19 cellular contexts compared by ENCODE assay signal in genomic region chr12:70393787-70394519, GRCh38. TPM values are rescaled to one million over a fixed set of nuclear protein-coding genes. Genes with fewer than 3 reads are reported as not detected.
A peak's percentile ranks its signal among the peaks of the same experiment; 100 is the strongest.
DNase-seq lines count a peak whose midpoint lies in the region; TF ChIP-seq lines count a peak whose summit lies in the region.
"Had no signal": no experiment of that assay in that cellular context is flagged by ENCODE, and none has a peak within 500 bp of the region (broad histone marks: within the 10 kb centered on the region; RNA-seq: fewer than 3 reads in every experiment).

No MANE protein-coding gene starts in this region.

- H3K27me3 Mint-ChIP-seq in glutamatergic neuron (ENCODE audit: unreplicated experiment): no peaks in the 10 kb centered on the region
- no peaks in the 10 kb centered on the region for H3K27me3 Mint-ChIP-seq in activated T-cell treated with anti-CD3 and anti-CD28 coated beads, Interleukin-2, amount 50 U/mL, for 24 hours
- H3K27me3 Mint-ChIP-seq: activated CD4-positive, alpha-beta memory T cell treated with anti-CD3 and anti-CD28 coated beads, Interleukin-2, amount 10 ng/mL, durations not matched to agents 7 days and 5 days; dendritic cell treated with granulocyte-macrophage colony-stimulating factor and Interleukin-4, amounts not matched to agents 40 ng/mL and 50 ng/mL, for 4 days had no signal

- H3K27ac Mint-ChIP-seq in glutamatergic neuron (ENCODE audit: unreplicated experiment): no peak overlapping the region
- no peak overlapping the region for H3K27ac Mint-ChIP-seq in activated T-cell treated with anti-CD3 and anti-CD28 coated beads, Interleukin-2, amount 50 U/mL, for 24 hours
- H3K27ac Mint-ChIP-seq: activated CD4-positive, alpha-beta memory T cell treated with anti-CD3 and anti-CD28 coated beads, Interleukin-2, amount 10 ng/mL, durations not matched to agents 7 days and 5 days; activated T-helper 1 cell treated with anti-CD3 and anti-CD28 coated beads, Interleukin-12 subunit alpha, Interleukin-12 subunit beta, Interleukin-2, Interleukin-4 antibody, amounts not matched to agents 30 ng/mL and 10 ng/mL and 1 ng/mL, durations not matched to agents 14 hours and 24 hours and 36 hours; B cell; dendritic cell treated with granulocyte-macrophage colony-stimulating factor and Interleukin-4, amounts not matched to agents 40 ng/mL and 50 ng/mL, for 4 days had no signal

- no peaks in the 10 kb centered on the region for H3K4me1 Mint-ChIP-seq in glutamatergic neuron (ENCODE audit: low read depth, unreplicated experiment)
- no peaks in the 10 kb centered on the region for H3K4me1 Mint-ChIP-seq in activated T-cell treated with anti-CD3 and anti-CD28 coated beads, Interleukin-2, amount 50 U/mL, for 24 hours (ENCODE audit: low read depth)
- H3K4me1 Mint-ChIP-seq: activated CD4-positive, alpha-beta memory T cell treated with anti-CD3 and anti-CD28 coated beads, Interleukin-2, amount 10 ng/mL, durations not matched to agents 7 days and 5 days; B cell had no signal

- H3K4me3 Mint-ChIP-seq in glutamatergic neuron (ENCODE audit: unreplicated experiment): no peak overlapping the region
- no peak overlapping the region for H3K4me3 Mint-ChIP-seq in activated T-cell treated with anti-CD3 and anti-CD28 coated beads, Interleukin-2, amount 50 U/mL, for 24 hours
- H3K4me3 Mint-ChIP-seq: activated CD4-positive, alpha-beta memory T cell treated with anti-CD3 and anti-CD28 coated beads, Interleukin-2, amount 10 ng/mL, durations not matched to agents 7 days and 5 days; activated T-helper 1 cell treated with anti-CD3 and anti-CD28 coated beads, Interleukin-12 subunit alpha, Interleukin-12 subunit beta, Interleukin-2, Interleukin-4 antibody, amounts not matched to agents 30 ng/mL and 10 ng/mL and 1 ng/mL, durations not matched to agents 14 hours and 24 hours and 36 hours; B cell; dendritic cell treated with granulocyte-macrophage colony-stimulating factor and Interleukin-4, amounts not matched to agents 40 ng/mL and 50 ng/mL, for 4 days had no signal

- DNase-seq in EL (peak; percentile 78), RPMI7951 (ENCODE audit: low read depth) (peak; percentile 21), fibroblast of gingiva (ENCODE audit: low read depth) (peak; percentile 19), non-pigmented ciliary epithelial cell (ENCODE audit: low read depth) (peak; percentile 28), activated T-cell treated with anti-CD3 and anti-CD28 coated beads for 4 hours (no peak), glutamatergic neuron (no peak), NCI-H1048 (lab: John Stamatoyannopoulos, UW) (no peak)
- no peak for DNase-seq in activated T-cell treated with anti-CD3 and anti-CD28 coated beads, Interleukin-2, amount 50 U/mL, for 24 hours
- DNase-seq: activated CD4-positive, alpha-beta memory T cell treated with anti-CD3 and anti-CD28 coated beads, Interleukin-2, amount 10 ng/mL, durations not matched to agents 7 days and 5 days; anterior cingulate cortex; esophagus squamous epithelium; KG1; NCI-H1436 treated with DMSO at 0.1 percent for 48 hours; NCI-H446 treated with DMSO at 0.1 percent for 48 hours; stimulated activated CD4-positive, alpha-beta T cell treated with anti-CD3 and anti-CD28 coated beads, Interleukin-4, amount 100 ng/mL, for 4 hours; transverse colon had no signal

- TF ChIP-seq CTCF in glutamatergic neuron (IDR thresholded peaks at IDR 0.05; ENCODE audit: partially characterized antibody, unreplicated experiment): no peak

- no peaks in the 10 kb centered on the region for H3K9me3 Mint-ChIP-seq in glutamatergic neuron (ENCODE audit: unreplicated experiment)
- no peaks in the 10 kb centered on the region for H3K9me3 Mint-ChIP-seq in activated T-cell treated with anti-CD3 and anti-CD28 coated beads, Interleukin-2, amount 50 U/mL, for 24 hours
- H3K9me3 Mint-ChIP-seq: activated CD4-positive, alpha-beta memory T cell treated with anti-CD3 and anti-CD28 coated beads, Interleukin-2, amount 10 ng/mL, durations not matched to agents 7 days and 5 days; activated T-helper 1 cell treated with anti-CD3 and anti-CD28 coated beads, Interleukin-12 subunit alpha, Interleukin-12 subunit beta, Interleukin-2, Interleukin-4 antibody, amounts not matched to agents 30 ng/mL and 10 ng/mL and 1 ng/mL, durations not matched to agents 14 hours and 24 hours and 36 hours had no signal

- peaks cover 5% of the 10 kb centered on the region for H3K36me3 Mint-ChIP-seq in glutamatergic neuron (ENCODE audit: unreplicated experiment)
- peaks cover 3% of the 10 kb centered on the region for H3K36me3 Mint-ChIP-seq in activated T-cell treated with anti-CD3 and anti-CD28 coated beads, Interleukin-2, amount 50 U/mL, for 24 hours (ENCODE audit: low read depth)

RNA-seq across cellular contexts. Expression of gene KCNMB4, which starts 27.9 kb away (rescaled TPM):
- total RNA-seq in RPMI7951 (2014; rRNA removed; shearing (Covaris generic)): under 0.01 and 0.20 TPM in 2 replicates
- 18.7 TPM for total RNA-seq in glutamatergic neuron (ENCODE audit: unreplicated experiment)

Comparison
In these comparisons a context has a peak if more than half of its experiments do, and no peak if none do; other contexts are left out.
1. DNase-seq: peak in EL (single experiment), RPMI7951 (single experiment), fibroblast of gingiva (single experiment) and non-pigmented ciliary epithelial cell (single experiment); none in activated T-cell treated with anti-CD3 and anti-CD28 coated beads for 4 hours (single experiment), glutamatergic neuron (single experiment), NCI-H1048 (single experiment) and activated T-cell treated with anti-CD3 and anti-CD28 coated beads, Interleukin-2, amount 50 U/mL, for 24 hours (single experiment).
2. RNA of gene KCNMB4, which starts 27.9 kb away (total RNA-seq): 18.7 TPM in glutamatergic neuron (single experiment); under 0.01 to 0.20 TPM in RPMI7951; every median in the first group is over 10 times any median in the second.